ENCODE assay signal across 17 cellular contexts in the genomic region with DNA sequence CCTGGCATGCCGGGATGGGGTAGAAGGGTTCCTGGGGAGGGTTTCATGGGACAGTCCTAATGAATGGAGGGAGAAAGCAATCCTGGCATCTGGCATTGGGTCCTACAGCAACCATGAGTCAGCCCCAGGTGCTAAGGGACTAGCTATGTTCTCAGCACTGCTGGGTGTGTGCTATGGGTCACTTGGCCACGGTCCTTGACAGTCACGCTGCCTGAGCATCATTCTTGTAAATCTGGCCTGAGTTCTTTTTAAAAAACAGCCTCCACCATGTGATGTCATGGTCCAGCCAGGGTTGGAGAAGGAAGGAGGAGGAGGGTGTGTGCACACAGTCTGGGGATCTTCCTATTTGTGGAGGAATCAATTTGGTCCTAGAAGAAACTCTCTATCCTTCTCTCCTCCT. TPM values are rescaled to one million over a fixed set of nuclear protein-coding genes. Genes with fewer than 3 reads are reported as not detected.
DNase-seq lines count a peak whose midpoint lies in the region; ATAC-seq, FAIRE-seq and TF ChIP-seq lines count a peak whose summit lies in the region.
"Had no signal": no experiment of that assay in that cellular context is flagged by ENCODE, and none has a peak within 500 bp of the region (broad histone marks: within the 10 kb centered on the region; RNA-seq: fewer than 3 reads in every experiment).

No MANE protein-coding gene starts in this region.

- intact Hi-C loops in lower leg skin (cut with DNase I; ENCODE audit: low total_unique reads): no loop called here

- TF ChIP-seq EP300 in A549 (IDR thresholded peaks at IDR 0.05): no peak

- 63% methylated on average over 3 of the region's 3 CpGs for WGBS in A549 (ENCODE audit: missing lambda C conversion rate)
- WGBS in lower leg skin, 2 donors: 49 to 92% methylated on average over 3 of the region's 3 CpGs

- H3K27ac Mint-ChIP-seq in chondrocyte (ENCODE audit: unreplicated experiment): no peak overlapping the region
- H3K27ac Mint-ChIP-seq: effector memory CD8-positive, alpha-beta T cell had no signal

- H3K4me1 ChIP-seq in A549: no peaks in the 10 kb centered on the region

- no peaks in the 10 kb centered on the region for H3K9me3 Mint-ChIP-seq in chondrocyte (ENCODE audit: low read depth)
- H3K9me3 Mint-ChIP-seq: effector memory CD8-positive, alpha-beta T cell had no signal

- H3K4me3 ChIP-seq in A549 (no peak overlapping the region), lower leg skin (ENCODE audit: low read depth, poor library complexity, severe bottlenecking) (no peak overlapping the region)
- H3K4me3 ChIP-seq: thoracic aorta had no signal

- in situ Hi-C loops in G401 (cut with HindIII; ENCODE audit: low sequenced_read_pairs): no loop called here

- POLR2A ChIA-PET in A549 (lab: Yijun Ruan, JAX): interaction anchor here (0.9 kb wide), 1 partner anchor 18 kb away, joined by 3 read pairs; a partner anchor contains a TSS

- H3K4me3 Mint-ChIP-seq in chondrocyte (ENCODE audit: unreplicated experiment): no peak overlapping the region
- H3K4me3 Mint-ChIP-seq: effector memory CD8-positive, alpha-beta T cell had no signal

- FAIRE-seq in A549 (lab: Jason Lieb, UNC): no peak
- FAIRE-seq in RCC 7860 (lab: Jason Lieb, UNC): no peak

- TF ChIP-seq RAD21 in A549 (conservative IDR thresholded peaks at IDR 0.05 in 1 of 2, IDR thresholded peaks at IDR 0.05 in 1 of 2): no peak

- no peak for TF ChIP-seq POLR2A in A549 (IDR thresholded peaks at IDR 0.05; ENCODE audit: low read length)
- no peak for TF ChIP-seq POLR2A in lower leg skin (IDR thresholded peaks at IDR 0.05)

- CTCF ChIA-PET in A549 (lab: Yijun Ruan, JAX): interaction anchor here (0.7 to 3.3 kb wide), 6 partner anchors 9 to 183 kb away, joined by 3 to 14 read pairs (median 4); a partner anchor contains a TSS

- peak; percentile 37 to 44; a peak in 3 of 6 replicates for ATAC-seq in A549
- ATAC-seq in HG03354 (IDR thresholded peaks at IDR 0.05; ENCODE audit: poor library complexity, severe bottlenecking, unreplicated experiment): no peak
- no peak for ATAC-seq in GM19324 (IDR thresholded peaks at IDR 0.05; ENCODE audit: low FRiP score, unreplicated experiment)
- ATAC-seq: effector memory CD8-positive, alpha-beta T cell had no signal

- H3K27ac ChIP-seq in A549: no peak overlapping the region
- H3K27ac ChIP-seq: KMS-11, thoracic aorta had no signal

- peaks cover 17% of the 10 kb centered on the region for H3K27me3 Mint-ChIP-seq in chondrocyte (ENCODE audit: low read depth)

- H3K4me2 ChIP-seq in A549: no peak overlapping the region
- H3K4me2 ChIP-seq: KMS-11 had no signal

- TF ChIP-seq CTCF in A549 (IDR thresholded peaks at IDR 0.05) (no peak), lower leg skin (IDR thresholded peaks at IDR 0.05) (no peak), chondrocyte (IDR thresholded peaks at IDR 0.05) (no peak)

- no peak for DNase-seq in A549 (ENCODE audit: low read depth in 1 of 2, low spot score in 1 of 2)
- peak; percentile 36 for DNase-seq in RCC 7860 (ENCODE audit: low spot score)
- peak; percentile 66 for DNase-seq in fibroblast of gingiva (ENCODE audit: low read depth)
- peak; percentile 83 to 94 for DNase-seq in lower leg skin (ENCODE audit: low spot score in 2 of 2)
- DNase-seq in G401 (ENCODE audit: low spot score): no peak
- DNase-seq in chondrocyte (ENCODE audit: low spot score): no peak
- DNase-seq: activated CD4-positive, alpha-beta T cell treated with anti-CD3 and anti-CD28 coated beads for 4 hours; activated T-cell treated with anti-CD3 and anti-CD28 coated beads, Interleukin-2, amount 50 U/mL, for 48 hours; amniotic stem cell; Calu3; effector memory CD8-positive, alpha-beta T cell; mesendoderm; NCI-H1930 had no signal

- no peaks in the 10 kb centered on the region for H3K4me1 Mint-ChIP-seq in chondrocyte (ENCODE audit: low read depth)

- H3K36me3 Mint-ChIP-seq in chondrocyte (ENCODE audit: low read depth): no peaks in the 10 kb centered on the region

- H3K9me3 ChIP-seq in A549: no peaks in the 10 kb centered on the region
- H3K9me3 ChIP-seq: thoracic aorta had no signal

TF ChIP-seq in A549, 52 proteins besides CTCF, POLR2A, EP300 and RAD21:
- TF ChIP-seq CBX2 (IDR thresholded peaks at IDR 0.05; ENCODE audit: borderline replicate concordance, low read depth) (no peak), FOSB (CRISPR knock-in tag; IDR thresholded peaks at IDR 0.05) (no peak), TP53 (CRISPR knock-in tag; IDR thresholded peaks at IDR 0.05) (no peak), ZNF302 (CRISPR knock-in tag; IDR thresholded peaks at IDR 0.05) (no peak), HDAC2 (IDR thresholded peaks at IDR 0.05) (no peak), POLR2AphosphoS2 (conservative IDR thresholded peaks at IDR 0.05; ENCODE audit: low read length) (no peak), EHF (CRISPR knock-in tag; IDR thresholded peaks at IDR 0.05) (no peak), ZFP36 (IDR thresholded peaks at IDR 0.05; ENCODE audit: borderline replicate concordance, partially characterized antibody) (no peak), MAFK (IDR thresholded peaks at IDR 0.05; ENCODE audit: partially characterized antibody) (no peak)
- TF ChIP-seq, protein P1, sequence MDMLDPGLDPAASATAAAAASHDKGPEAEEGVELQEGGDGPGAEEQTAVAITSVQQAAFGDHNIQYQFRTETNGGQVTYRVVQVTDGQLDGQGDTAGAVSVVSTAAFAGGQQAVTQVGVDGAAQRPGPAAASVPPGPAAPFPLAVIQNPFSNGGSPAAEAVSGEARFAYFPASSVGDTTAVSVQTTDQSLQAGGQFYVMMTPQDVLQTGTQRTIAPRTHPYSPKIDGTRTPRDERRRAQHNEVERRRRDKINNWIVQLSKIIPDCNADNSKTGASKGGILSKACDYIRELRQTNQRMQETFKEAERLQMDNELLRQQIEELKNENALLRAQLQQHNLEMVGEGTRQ (IDR thresholded peaks at IDR 0.05): no peak
TF ChIP-seq in A549: peak in this region for 0.

RNA-seq across cellular contexts. Expression of a gene that starts 6.2 kb away (rescaled TPM):
- 0.49 and 1.2 TPM in 2 replicates for polyA plus RNA-seq in A549 (2011; rRNA removed)
- 1.4 and 1.5 TPM in 2 replicates for polyA plus RNA-seq in A549 (2012; cell fraction: cytosol; rRNA removed)
- polyA plus RNA-seq in A549 (2012; cell fraction: nucleus; rRNA removed): 0.58 and 1.4 TPM in 2 replicates
- 0.30 to 1.0 TPM (median 0.87 TPM) in 3 replicates for polyA plus RNA-seq in A549 (2017; fragmentation: RNase III; extraction: RNeasy Plus Mini Kit Qiagen cat#74134 plus additional on column Dnase treatment)
- polyA minus RNA-seq in A549 (2011; rRNA and poly(A)+ RNA removed): 0.37 TPM in 1 of 2 replicates, not detected in the other
- total RNA-seq in lower leg skin: 10 to 100 TPM in 3 of 4 donors, 1 to 10 TPM in 1; 9.6 to 34.2 (median 12.0) TPM
- 0.51 and 1.5 TPM in 2 replicates for total RNA-seq in G401 (2014; rRNA removed; shearing (Covaris generic))
- 0.63 to 4.9 TPM (median 3.9 TPM) in 3 replicates for total RNA-seq in chondrocyte
- total RNA-seq: Calu3 had no signal

RNA-seq across cellular contexts. Expression of a gene that starts 9.9 kb away (rescaled TPM):
- 35.4 and 41.1 TPM in 2 replicates for polyA plus RNA-seq in A549 (2011; rRNA removed)
- polyA plus RNA-seq in A549 (2012; cell fraction: cytosol; rRNA removed): 18.8 and 21.3 TPM in 2 replicates
- polyA plus RNA-seq in A549 (2012; cell fraction: nucleus; rRNA removed): 53.6 and 88.0 TPM in 2 replicates
- polyA plus RNA-seq in A549 (2017; fragmentation: RNase III; extraction: RNeasy Plus Mini Kit Qiagen cat#74134 plus additional on column Dnase treatment): 20.1 to 21.7 TPM (median 21.5 TPM) in 3 replicates
- polyA minus RNA-seq in A549 (2011; rRNA and poly(A)+ RNA removed): 34.7 and 53.7 TPM in 2 replicates
- 10 to 100 TPM; 32.7 to 71.9 (median 43.9) TPM for total RNA-seq in lower leg skin
- total RNA-seq in G401 (2014; rRNA removed; shearing (Covaris generic)): 10.0 and 14.7 TPM in 2 replicates
- 22.2 to 25.6 TPM (median 22.4 TPM) in 3 replicates for total RNA-seq in chondrocyte

RNA-seq across cellular contexts. Expression of a gene that starts 18.5 kb away (rescaled TPM):
- polyA plus RNA-seq in A549 (2011; rRNA removed) (143 and 173 TPM in 2 replicates), A549 (2017; fragmentation: RNase III; extraction: RNeasy Plus Mini Kit Qiagen cat#74134 plus additional on column Dnase treatment) (118 to 132 TPM (median 119 TPM) in 3 replicates)
- 154 and 190 TPM in 2 replicates for polyA plus RNA-seq in A549 (2012; cell fraction: cytosol; rRNA removed)
- polyA plus RNA-seq in A549 (2012; cell fraction: nucleus; rRNA removed): 126 and 138 TPM in 2 replicates
- polyA minus RNA-seq in A549 (2011; rRNA and poly(A)+ RNA removed): 99.5 and 105 TPM in 2 replicates
- total RNA-seq in lower leg skin (10 to 100 TPM; 39.2 to 79.8 (median 61.0) TPM), chondrocyte (52.5 to 63.9 TPM (median 55.1 TPM) in 3 replicates)
- total RNA-seq in G401 (2014; rRNA removed; shearing (Covaris generic)): 150 and 199 TPM in 2 replicates

RNA-seq across cellular contexts. Expression of a gene that starts 25.6 kb away (rescaled TPM):
- polyA plus RNA-seq in A549 (2011; rRNA removed): 1.1 and 1.6 TPM in 2 replicates
- 1.2 TPM in 2 replicates for polyA plus RNA-seq in A549 (2012; cell fraction: cytosol; rRNA removed)
- 8.6 and 9.8 TPM in 2 replicates for polyA plus RNA-seq in A549 (2012; cell fraction: nucleus; rRNA removed)
- 1.3 to 1.5 TPM (median 1.5 TPM) in 3 replicates for polyA plus RNA-seq in A549 (2017; fragmentation: RNase III; extraction: RNeasy Plus Mini Kit Qiagen cat#74134 plus additional on column Dnase treatment)
- 1.3 and 1.4 TPM in 2 replicates for polyA minus RNA-seq in A549 (2011; rRNA and poly(A)+ RNA removed)
- total RNA-seq in lower leg skin: 1 to 10 TPM in 1 of 4 donors, under 1 TPM in 1, not detected in 2; 0.62 to 1.0 TPM
- total RNA-seq in G401 (2014; rRNA removed; shearing (Covaris generic)): not detected in 2 replicates
- total RNA-seq in chondrocyte: 0.26 to 0.32 TPM in 2 of 3 replicates, not detected in the other
- total RNA-seq: thoracic aorta had no signal

RNA-seq across cellular contexts. Expression of a gene that starts 43.7 kb away (rescaled TPM):
- polyA plus RNA-seq in A549 (2011; rRNA removed) (126 and 170 TPM in 2 replicates), A549 (2017; fragmentation: RNase III; extraction: RNeasy Plus Mini Kit Qiagen cat#74134 plus additional on column Dnase treatment) (127 to 131 TPM (median 130 TPM) in 3 replicates)
- 183 and 191 TPM in 2 replicates for polyA plus RNA-seq in A549 (2012; cell fraction: cytosol; rRNA removed)
- polyA plus RNA-seq in A549 (2012; cell fraction: nucleus; rRNA removed): 85.4 and 99.0 TPM in 2 replicates
- polyA minus RNA-seq in A549 (2011; rRNA and poly(A)+ RNA removed): 76.1 and 85.5 TPM in 2 replicates
- total RNA-seq in lower leg skin (10 to 100 TPM; 40.7 to 64.0 (median 61.1) TPM), chondrocyte (38.7 to 49.1 TPM (median 39.5 TPM) in 3 replicates)
- total RNA-seq in G401 (2014; rRNA removed; shearing (Covaris generic)): 53.7 and 75.4 TPM in 2 replicates

Comparison
In these comparisons a context has a peak if more than half of its experiments do, and no peak if none do; other contexts are left out.
1. ATAC-seq: peak in A549 (2 of 2); none in HG03354 (single experiment) and GM19324 (single experiment).
2. DNase-seq: peak in RCC 7860 (single experiment), fibroblast of gingiva (single experiment) and lower leg skin (2 of 2); none in A549 (0 of 2), G401 (single experiment) and chondrocyte (single experiment).